Comparison of ENCODE assay signal across 12 cellular contexts in genomic region chr3:109337393-109337792, GRCh38. TPM values are rescaled to one million over a fixed set of nuclear protein-coding genes. Genes with fewer than 3 reads are reported as not detected.
DNase-seq lines count a peak whose midpoint lies in the region; ATAC-seq, FAIRE-seq and TF ChIP-seq lines count a peak whose summit lies in the region.
"Had no signal": no experiment of that assay in that cellular context is flagged by ENCODE, and none has a peak within 500 bp of the region (broad histone marks: within the 10 kb centered on the region; RNA-seq: fewer than 3 reads in every experiment).

DPPA4 (minus strand) TSS chr3:109337546; CDS start chr3:109337517, 29 bp downstream.

- no CpG with 5 or more reads among the region's 5 CpGs for WGBS in mesendoderm (ENCODE audit: extremely low coverage, insufficient coverage, low lambda C conversion rate)
- WGBS in suprapubic skin, result 53% methylated on average over 5 of the region's 5 CpGs

- H3K9me3 Mint-ChIP-seq in activated T-cell treated with anti-CD3 and anti-CD28 coated beads, Interleukin-2, amount 50 U/mL, for 24 hours, result no peaks in the 10 kb centered on the region
- H3K9me3 Mint-ChIP-seq in chondrocyte (ENCODE audit: low read depth), result no peaks in the 10 kb centered on the region

- H3K79me1 ChIP-seq in mesendoderm (ENCODE audit: low read length), result peaks cover 2% of the 10 kb centered on the region

- H3K36me3 ChIP-seq in mesendoderm (ENCODE audit: control insufficient read depth, insufficient read depth, low read length), result peaks cover 12% of the 10 kb centered on the region
- no peaks in the 10 kb centered on the region for H3K36me3 ChIP-seq in suprapubic skin
- H3K36me3 ChIP-seq: right atrium auricular region had no signal

- peak within 1 kb of the TSS; percentile 89 for H3K9ac ChIP-seq in mesendoderm (ENCODE audit: low read length)

- H3K4me3 ChIP-seq in mesendoderm (ENCODE audit: low read length) (peak within 1 kb of the TSS; percentile 87), suprapubic skin (peak within 1 kb of the TSS; percentile 35)
- H3K4me3 ChIP-seq: GM12878 had no signal

- peaks cover 47% of the 10 kb centered on the region for H3K79me2 ChIP-seq in mesendoderm (ENCODE audit: control insufficient read depth, insufficient read depth, low read length)

- peak within 1 kb of the TSS; percentile 86 for H3K18ac ChIP-seq in mesendoderm (ENCODE audit: low read length)

- TF ChIP-seq CTCF in chondrocyte (IDR thresholded peaks at IDR 0.05) (no peak), suprapubic skin (IDR thresholded peaks at IDR 0.05) (no peak)

- H3K4ac ChIP-seq in mesendoderm (ENCODE audit: low read depth, low read length), result peak within 1 kb of the TSS; percentile 89

- H3K9me3 ChIP-seq in suprapubic skin, result no peaks in the 10 kb centered on the region
- H3K9me3 ChIP-seq: right atrium auricular region had no signal

- H3K56ac ChIP-seq in mesendoderm (ENCODE audit: low read length), result peak within 1 kb of the TSS; percentile 86

- H2AK5ac ChIP-seq in mesendoderm (ENCODE audit: low read length), result peak within 1 kb of the TSS; percentile 4

- H3K4me1 Mint-ChIP-seq in activated T-cell treated with anti-CD3 and anti-CD28 coated beads, Interleukin-2, amount 50 U/mL, for 24 hours (ENCODE audit: low read depth), result peaks cover 13% of the 10 kb centered on the region
- H3K4me1 Mint-ChIP-seq in chondrocyte (ENCODE audit: low read depth), result peaks cover 10% of the 10 kb centered on the region

- H3K27ac Mint-ChIP-seq in activated T-cell treated with anti-CD3 and anti-CD28 coated beads, Interleukin-2, amount 50 U/mL, for 24 hours, result no peak within 1 kb of the TSS
- peak within 1 kb of the TSS; percentile 7 for H3K27ac Mint-ChIP-seq in chondrocyte (ENCODE audit: unreplicated experiment)

- H4K5ac ChIP-seq in mesendoderm (ENCODE audit: low read length), result no peak within 1 kb of the TSS

- H4K8ac ChIP-seq in mesendoderm (ENCODE audit: low read depth, low read length), result no peak within 1 kb of the TSS

- peaks cover 43% of the 10 kb centered on the region for H3K27me3 Mint-ChIP-seq in activated T-cell treated with anti-CD3 and anti-CD28 coated beads, Interleukin-2, amount 50 U/mL, for 24 hours
- peaks cover 6% of the 10 kb centered on the region for H3K27me3 Mint-ChIP-seq in chondrocyte (ENCODE audit: low read depth)

- H2BK5ac ChIP-seq in mesendoderm (ENCODE audit: low read length), result no peak within 1 kb of the TSS

- no peaks in the 10 kb centered on the region for H3K27me3 ChIP-seq in mesendoderm (ENCODE audit: insufficient read depth, low read length, poor library complexity)
- peaks cover 16% of the 10 kb centered on the region for H3K27me3 ChIP-seq in suprapubic skin

- peak within 1 kb of the TSS; percentile 29 for H3K4me2 ChIP-seq in mesendoderm (ENCODE audit: low read length)

- TF ChIP-seq POLR2A in suprapubic skin (IDR thresholded peaks at IDR 0.05) (no peak), GM12892 (IDR thresholded peaks at IDR 0.05; ENCODE audit: low read depth, low read length) (no peak)

- no peak for TF ChIP-seq EP300 in suprapubic skin (IDR thresholded peaks at IDR 0.05)

- no peak for DNase-seq in activated T-cell treated with anti-CD3 and anti-CD28 coated beads, Interleukin-2, amount 50 U/mL, for 24 hours
- DNase-seq in activated T-cell treated with anti-CD3 and anti-CD28 coated beads, Interleukin-2, amount 50 U/mL, for 1 hour, result no peak
- no peak for DNase-seq in chondrocyte (ENCODE audit: low spot score)
- DNase-seq in mesendoderm, result peak; percentile 94
- no peak for DNase-seq in suprapubic skin (ENCODE audit: low spot score in 2 of 2)
- no peak for DNase-seq in RPMI8226
- DNase-seq in GM12892 (ENCODE audit: insufficient read length), result no peak
- DNase-seq: activated CD4-positive, CD25-positive, alpha-beta regulatory T cell; NCI-H526 had no signal

- H3K4me1 ChIP-seq in mesendoderm (ENCODE audit: control insufficient read depth, low read depth, low read length), result peaks cover 8% of the 10 kb centered on the region
- H3K4me1 ChIP-seq in suprapubic skin, result no peaks in the 10 kb centered on the region
- H3K4me1 ChIP-seq: right atrium auricular region had no signal

- no peak for ATAC-seq in HG03521 (IDR thresholded peaks at IDR 0.05; ENCODE audit: unreplicated experiment)
- ATAC-seq: GM12878 had no signal

- peak within 1 kb of the TSS; percentile 97 for H2BK120ac ChIP-seq in mesendoderm (ENCODE audit: low read depth, low read length)

- H2BK15ac ChIP-seq in mesendoderm (replicated peaks; ENCODE audit: low read depth), result no peak within 1 kb of the TSS

- no peak within 1 kb of the TSS for H3K23ac ChIP-seq in mesendoderm (ENCODE audit: low read length)

- H3K4me3 Mint-ChIP-seq in activated T-cell treated with anti-CD3 and anti-CD28 coated beads, Interleukin-2, amount 50 U/mL, for 24 hours, result peak within 1 kb of the TSS; percentile 74
- H3K4me3 Mint-ChIP-seq in chondrocyte (ENCODE audit: unreplicated experiment), result peak within 1 kb of the TSS; percentile 72

- H3K27ac ChIP-seq in mesendoderm (ENCODE audit: low read depth, low read length) (peak within 1 kb of the TSS; percentile 84), suprapubic skin (no peak within 1 kb of the TSS)
- H3K27ac ChIP-seq: right atrium auricular region had no signal

- H3K36me3 Mint-ChIP-seq in activated T-cell treated with anti-CD3 and anti-CD28 coated beads, Interleukin-2, amount 50 U/mL, for 24 hours (ENCODE audit: low read depth), result no peaks in the 10 kb centered on the region
- H3K36me3 Mint-ChIP-seq in chondrocyte (ENCODE audit: low read depth), result no peaks in the 10 kb centered on the region

- no peak for FAIRE-seq in GM12892 (lab: Jason Lieb, UNC)
- FAIRE-seq: GM12878 had no signal

RNA-seq across cellular contexts. Expression of gene DPPA4, which starts in this region (rescaled TPM):
- total RNA-seq in chondrocyte (0.22 to 0.37 TPM (median 0.33 TPM) in 3 replicates), suprapubic skin (not detected)
- 418 TPM for polyA plus RNA-seq in mesendoderm (2013, experiment 1 of 2)
- 427 TPM for polyA plus RNA-seq in mesendoderm (2013, experiment 2 of 2)
- not detected for polyA plus RNA-seq in GM12892 (2012; ENCODE audit: missing spikeins)
- total RNA-seq: right atrium auricular region had no signal
